Comparison of ENCODE assay signal across 8 cellular contexts in genomic region chr5:68240196-68240595, GRCh38. TPM values are rescaled to one million over a fixed set of nuclear protein-coding genes. Genes with fewer than 3 reads are reported as not detected.
DNase-seq lines count a peak whose midpoint lies in the region; ATAC-seq and TF ChIP-seq lines count a peak whose summit lies in the region.

No MANE protein-coding gene starts in this region.

- H3K27me3 ChIP-seq in OCI-LY1 (ENCODE audit: insufficient read depth, low read length) = no peaks in the 10 kb centered on the region

- H3K36me3 ChIP-seq in OCI-LY1 (ENCODE audit: insufficient read depth, low read length) = no peaks in the 10 kb centered on the region

- H3K4me2 ChIP-seq in OCI-LY1 (ENCODE audit: low read length) = peak overlapping the region; percentile 26

- no peaks in the 10 kb centered on the region for H4K20me1 ChIP-seq in OCI-LY1 (ENCODE audit: insufficient read depth, low read length)

- peaks cover 88% of the 10 kb centered on the region for H3K4me1 ChIP-seq in OCI-LY1 (ENCODE audit: insufficient read depth, low read length, severe bottlenecking)

- DNase-seq in H4 (ENCODE audit: low spot score) (peak; percentile 44), glomerular visceral epithelial cell (ENCODE audit: extremely low spot score) (peak; percentile 25), LoVo (ENCODE audit: low spot score) (no peak), NCI-H82 (lab: John Stamatoyannopoulos, UW) (no peak)
- no peak for DNase-seq in effector CD4-positive, alpha-beta T cell
- no peak for DNase-seq in activated CD8-positive, alpha-beta memory T cell treated with anti-CD3 and anti-CD28 coated beads, Interleukin-2, amount 50 U/mL, for 48 hours

- H2AFZ ChIP-seq in OCI-LY1 (ENCODE audit: low read length) = no peak overlapping the region

- no peaks in the 10 kb centered on the region; the same call in 1 of the 2 replicates for H3F3A ChIP-seq in OCI-LY1 (ENCODE audit: insufficient read depth, low read length)

- H3K4me3 ChIP-seq in OCI-LY1 (ENCODE audit: low read depth, low read length, poor library complexity, severe bottlenecking) = peak overlapping the region; percentile 27

- TF ChIP-seq CTCF in OCI-LY1 (IDR thresholded peaks at IDR 0.05; ENCODE audit: low read length) = no peak

- TF ChIP-seq POLR2A in GM18505 (IDR thresholded peaks at IDR 0.05; ENCODE audit: borderline replicate concordance, extremely low read depth, insufficient read depth, insufficient read length) = no peak

- H3K9me3 ChIP-seq in OCI-LY1 (ENCODE audit: low read length) = no peaks in the 10 kb centered on the region

- peak overlapping the region; percentile 87 for H3K27ac ChIP-seq in OCI-LY1 (ENCODE audit: low read depth, low read length, poor library complexity, severe bottlenecking)

- ATAC-seq in GM18505 (IDR thresholded peaks at IDR 0.05; ENCODE audit: unreplicated experiment) = peak; percentile 58

- no peak overlapping the region for H3K9ac ChIP-seq in OCI-LY1 (ENCODE audit: low read length)

- no peaks in the 10 kb centered on the region for H3K9me2 ChIP-seq in OCI-LY1 (ENCODE audit: low read depth, low read length)

- H3K79me2 ChIP-seq in OCI-LY1 (ENCODE audit: insufficient read depth, low read length) = peaks cover 55% of the 10 kb centered on the region

RNA-seq across cellular contexts. Expression of gene PIK3R1, which starts 24.6 kb away (rescaled TPM):
- 15.7 and 17.2 TPM in 2 replicates for total RNA-seq in H4 (2014; rRNA removed; shearing (Covaris generic))

Comparison
In these comparisons a context has a peak if more than half of its experiments do, and no peak if none do; other contexts are left out.
1. DNase-seq: peak in H4 (single experiment) and glomerular visceral epithelial cell (single experiment); none in effector CD4-positive, alpha-beta T cell (single experiment), LoVo (single experiment), activated CD8-positive, alpha-beta memory T cell treated with anti-CD3 and anti-CD28 coated beads, Interleukin-2, amount 50 U/mL, for 48 hours (single experiment) and NCI-H82 (single experiment).